ENCODE assay signal across 8 cellular contexts in the genomic region with DNA sequence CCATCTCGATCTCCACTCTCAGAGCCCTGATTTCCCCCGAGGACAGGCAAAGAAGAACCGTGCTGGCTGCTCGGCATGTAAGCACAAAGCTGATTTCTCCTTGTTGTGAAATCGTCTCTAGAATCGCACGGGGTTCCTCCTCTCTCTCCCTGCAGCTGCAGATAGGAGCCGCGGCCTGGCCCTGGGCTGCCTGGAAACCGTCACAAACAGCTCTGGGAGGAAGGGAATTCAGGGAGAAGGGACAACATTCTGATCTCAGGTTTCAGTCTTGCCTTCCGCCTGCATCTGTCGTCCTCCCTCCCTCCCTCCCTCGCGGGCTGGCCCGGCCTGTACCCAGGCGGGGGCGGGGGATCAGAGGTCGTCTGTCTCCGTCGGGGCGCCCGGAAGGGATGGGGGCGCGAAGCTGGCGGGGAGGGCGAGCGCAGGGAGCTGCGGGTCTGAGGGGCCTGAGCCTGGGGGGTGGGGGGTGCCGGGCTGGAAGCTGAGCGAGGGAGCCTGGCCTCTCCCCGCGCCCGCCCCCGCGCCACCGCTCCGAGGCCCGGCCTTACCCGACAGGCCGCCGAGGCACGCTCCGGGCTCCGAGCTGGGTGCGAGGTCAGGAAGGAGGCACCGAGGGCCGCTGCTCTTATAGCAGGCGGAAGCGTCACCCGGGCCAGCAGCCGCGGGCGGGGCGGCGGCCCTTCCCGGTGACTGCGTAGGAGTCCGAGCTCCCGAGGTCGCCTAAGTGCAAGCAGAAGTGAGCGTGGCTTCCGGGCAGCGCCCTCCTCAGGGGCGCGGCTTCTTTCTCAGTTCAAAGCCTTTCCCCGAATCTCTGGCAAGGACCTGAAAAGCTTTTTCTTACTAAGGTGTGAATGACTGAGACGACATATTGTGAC. TPM values are rescaled to one million over a fixed set of nuclear protein-coding genes. Genes with fewer than 3 reads are reported as not detected.
DNase-seq lines count a peak whose midpoint lies in the region; ATAC-seq and TF ChIP-seq lines count a peak whose summit lies in the region.

A gene (minus strand): TSS at position 600 of the 875 bp plus-strand sequence. CDS start 1,277 bp downstream, outside the sequence.

- H3K4me3 ChIP-seq in foreskin fibroblast (ENCODE audit: low read depth in 1 of 2, low read length in 2 of 2) (peak within 1 kb of the TSS; percentile 56 to 63), neural cell (ENCODE audit: low read length) (peak within 1 kb of the TSS; percentile 20)

- TF ChIP-seq CTCF in CD4-positive, alpha-beta T cell (IDR thresholded peaks at IDR 0.05) = no peak
- TF ChIP-seq CTCF in foreskin fibroblast (IDR thresholded peaks at IDR 0.05; ENCODE audit: low read depth, low read length) (no peak), neural cell (IDR thresholded peaks at IDR 0.05; ENCODE audit: poor library complexity, severe bottlenecking) (no peak)

- H3K36me3 ChIP-seq in neural cell (ENCODE audit: insufficient read depth, low read length) = no peaks in the 10 kb centered on the region

- no peaks in the 10 kb centered on the region for H3K9me3 Mint-ChIP-seq in CD4-positive, alpha-beta T cell
- H3K9me3 Mint-ChIP-seq in stimulated activated naive CD8-positive, alpha-beta T cell treated with anti-CD3 and anti-CD28 coated beads, Interleukin-15, amount 100 ng/mL, for 72 hours = no peaks in the 10 kb centered on the region

- DNase-seq in CD4-positive, alpha-beta T cell = peak; percentile 53 to 82 (median 62)
- peak; percentile 56 for DNase-seq in KG1 (lab: John Stamatoyannopoulos, UW)
- peak; percentile 29 for DNase-seq in SIG-M5 (lab: John Stamatoyannopoulos, UW)
- peak; percentile 59 for DNase-seq in activated gamma-delta T cell treated with anti-CD3 and anti-CD28 coated beads, Interleukin-2, amount 50 U/mL, for 16 hours (ENCODE audit: low read depth)
- DNase-seq in foreskin fibroblast = peak; percentile 95 to 97
- peak; percentile 85 to 92 for DNase-seq in stimulated activated naive CD8-positive, alpha-beta T cell treated with anti-CD3 and anti-CD28 coated beads, Interleukin-15, amount 100 ng/mL, for 72 hours

- POLR2A ChIA-PET in CD4-positive, alpha-beta T cell (lab: Charles Lee) = interaction anchor here (0.7 to 4.6 kb wide), 38 partner anchors 8 to 227 kb away, joined by 3 to 73 read pairs (median 6); a partner anchor contains a TSS

- TF ChIP-seq EP300 in neural cell (conservative IDR thresholded peaks at IDR 0.05; ENCODE audit: poor library complexity, severe bottlenecking) = no peak

- H3K4me1 Mint-ChIP-seq in CD4-positive, alpha-beta T cell (ENCODE audit: low read depth) = peaks cover 70% of the 10 kb centered on the region
- H3K4me1 Mint-ChIP-seq in stimulated activated naive CD8-positive, alpha-beta T cell treated with anti-CD3 and anti-CD28 coated beads, Interleukin-15, amount 100 ng/mL, for 72 hours = peaks cover 60% of the 10 kb centered on the region

- no peak within 1 kb of the TSS for H2AFZ ChIP-seq in neural cell (ENCODE audit: low read depth, low read length)

- no peaks in the 10 kb centered on the region for H3K9me2 ChIP-seq in neural cell (ENCODE audit: insufficient read depth, low read length)

- H3K9ac ChIP-seq in neural cell (ENCODE audit: low read length) = peak within 1 kb of the TSS; percentile 31

- H3K27ac ChIP-seq in CD4-positive, alpha-beta T cell (ENCODE audit: low read depth, low read length) = peak within 1 kb of the TSS; percentile 76
- no peak within 1 kb of the TSS for H3K27ac ChIP-seq in neural cell (ENCODE audit: low read length)

- CTCF ChIA-PET in CD4-positive, alpha-beta T cell (lab: Charles Lee) = interaction anchor here (0.9 to 2.6 kb wide), 12 partner anchors 13 to 148 kb away, joined by 3 to 12 read pairs (median 4); no protein-coding TSS in a partner anchor

- H3K27me3 Mint-ChIP-seq in CD4-positive, alpha-beta T cell = no peaks in the 10 kb centered on the region
- no peaks in the 10 kb centered on the region for H3K27me3 Mint-ChIP-seq in stimulated activated naive CD8-positive, alpha-beta T cell treated with anti-CD3 and anti-CD28 coated beads, Interleukin-15, amount 100 ng/mL, for 72 hours

- H3K36me3 Mint-ChIP-seq in CD4-positive, alpha-beta T cell (ENCODE audit: low read depth) = peaks cover 45% of the 10 kb centered on the region

- no peak within 1 kb of the TSS for H3K4me2 ChIP-seq in neural cell (ENCODE audit: low read length)

- no peaks in the 10 kb centered on the region for H4K20me1 ChIP-seq in neural cell (ENCODE audit: insufficient read depth)

- H3K27ac Mint-ChIP-seq in CD4-positive, alpha-beta T cell = peak within 1 kb of the TSS; percentile 86
- peak within 1 kb of the TSS; percentile 91 to 93 for H3K27ac Mint-ChIP-seq in stimulated activated naive CD8-positive, alpha-beta T cell treated with anti-CD3 and anti-CD28 coated beads, Interleukin-15, amount 100 ng/mL, for 72 hours

- intact Hi-C loops in CD4-positive, alpha-beta T cell (cut with DNase I, micrococcal nuclease) = loop anchor here (2.0 to 5.0 kb wide), 5 partner anchors 49 to 226 kb away; a partner anchor contains a TSS

- H3K27me3 ChIP-seq in CD4-positive, alpha-beta T cell (ENCODE audit: control insufficient read depth, insufficient read depth, low read length) = no peaks in the 10 kb centered on the region
- H3K27me3 ChIP-seq in neural cell (ENCODE audit: insufficient read depth, low read depth, low read length) = no peaks in the 10 kb centered on the region

- no peaks in the 10 kb centered on the region for H3K9me3 ChIP-seq in CD4-positive, alpha-beta T cell (ENCODE audit: control insufficient read depth, low read length)
- no peaks in the 10 kb centered on the region for H3K9me3 ChIP-seq in neural cell (ENCODE audit: low read length)

- no peaks in the 10 kb centered on the region for H3K79me2 ChIP-seq in neural cell (replicated peaks; ENCODE audit: insufficient read depth, low read length)

- no peaks in the 10 kb centered on the region for H3F3A ChIP-seq in neural cell (ENCODE audit: insufficient read depth, low read length, poor library complexity, severe bottlenecking)

- no peak for TF ChIP-seq RAD21 in neural cell (conservative IDR thresholded peaks at IDR 0.05)

- peak; percentile 76 for ATAC-seq in CD4-positive, alpha-beta T cell (ENCODE audit: poor library complexity)
- peak; percentile 47 for ATAC-seq in GM19468 (IDR thresholded peaks at IDR 0.05; ENCODE audit: extremely low read depth, unreplicated experiment)
- peak; percentile 91 for ATAC-seq in stimulated activated naive CD8-positive, alpha-beta T cell treated with anti-CD3 and anti-CD28 coated beads, Interleukin-15, amount 100 ng/mL, for 72 hours

- H3K4me3 Mint-ChIP-seq in CD4-positive, alpha-beta T cell = peak within 1 kb of the TSS; percentile 87
- H3K4me3 Mint-ChIP-seq in stimulated activated naive CD8-positive, alpha-beta T cell treated with anti-CD3 and anti-CD28 coated beads, Interleukin-15, amount 100 ng/mL, for 72 hours = peak within 1 kb of the TSS; percentile 94 to 96

TF ChIP-seq in neural cell, 6 proteins besides CTCF, POLR2A, EP300 and RAD21:
- TF ChIP-seq, protein P1, sequence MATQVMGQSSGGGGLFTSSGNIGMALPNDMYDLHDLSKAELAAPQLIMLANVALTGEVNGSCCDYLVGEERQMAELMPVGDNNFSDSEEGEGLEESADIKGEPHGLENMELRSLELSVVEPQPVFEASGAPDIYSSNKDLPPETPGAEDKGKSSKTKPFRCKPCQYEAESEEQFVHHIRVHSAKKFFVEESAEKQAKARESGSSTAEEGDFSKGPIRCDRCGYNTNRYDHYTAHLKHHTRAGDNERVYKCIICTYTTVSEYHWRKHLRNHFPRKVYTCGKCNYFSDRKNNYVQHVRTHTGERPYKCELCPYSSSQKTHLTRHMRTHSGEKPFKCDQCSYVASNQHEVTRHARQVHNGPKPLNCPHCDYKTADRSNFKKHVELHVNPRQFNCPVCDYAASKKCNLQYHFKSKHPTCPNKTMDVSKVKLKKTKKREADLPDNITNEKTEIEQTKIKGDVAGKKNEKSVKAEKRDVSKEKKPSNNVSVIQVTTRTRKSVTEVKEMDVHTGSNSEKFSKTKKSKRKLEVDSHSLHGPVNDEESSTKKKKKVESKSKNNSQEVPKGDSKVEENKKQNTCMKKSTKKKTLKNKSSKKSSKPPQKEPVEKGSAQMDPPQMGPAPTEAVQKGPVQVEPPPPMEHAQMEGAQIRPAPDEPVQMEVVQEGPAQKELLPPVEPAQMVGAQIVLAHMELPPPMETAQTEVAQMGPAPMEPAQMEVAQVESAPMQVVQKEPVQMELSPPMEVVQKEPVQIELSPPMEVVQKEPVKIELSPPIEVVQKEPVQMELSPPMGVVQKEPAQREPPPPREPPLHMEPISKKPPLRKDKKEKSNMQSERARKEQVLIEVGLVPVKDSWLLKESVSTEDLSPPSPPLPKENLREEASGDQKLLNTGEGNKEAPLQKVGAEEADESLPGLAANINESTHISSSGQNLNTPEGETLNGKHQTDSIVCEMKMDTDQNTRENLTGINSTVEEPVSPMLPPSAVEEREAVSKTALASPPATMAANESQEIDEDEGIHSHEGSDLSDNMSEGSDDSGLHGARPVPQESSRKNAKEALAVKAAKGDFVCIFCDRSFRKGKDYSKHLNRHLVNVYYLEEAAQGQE (IDR thresholded peaks at IDR 0.05; ENCODE audit: borderline replicate concordance) = no peak
- TF ChIP-seq EZH2 (IDR thresholded peaks at IDR 0.05; ENCODE audit: borderline replicate concordance, insufficient read depth, low read length, poor library complexity, severe bottlenecking) (no peak), MXI1 (conservative IDR thresholded peaks at IDR 0.05; ENCODE audit: poor library complexity, severe bottlenecking) (no peak)

RNA-seq across cellular contexts. Expression of the gene that starts here (rescaled TPM):
- total RNA-seq in CD4-positive, alpha-beta T cell = 10 to 100 TPM; 58.3 to 58.4 TPM
- not detected in 2 replicates for polyA plus RNA-seq in neural cell
- polyA minus RNA-seq in neural cell = not detected in 2 replicates

Comparison
In these comparisons a context has a peak if more than half of its experiments do, and no peak if none do; other contexts are left out.
1. DNase-seq: peak in every context shown above with its lines; median percentile 96 in foreskin fibroblast; 88 in stimulated activated naive CD8-positive, alpha-beta T cell treated with anti-CD3 and anti-CD28 coated beads, Interleukin-15, amount 100 ng/mL, for 72 hours; 62 in CD4-positive, alpha-beta T cell; 59 in activated gamma-delta T cell treated with anti-CD3 and anti-CD28 coated beads, Interleukin-2, amount 50 U/mL, for 16 hours; 56 in KG1; 29 in SIG-M5.